Comparison of ENCODE assay signal across 18 cellular contexts in the genomic region with DNA sequence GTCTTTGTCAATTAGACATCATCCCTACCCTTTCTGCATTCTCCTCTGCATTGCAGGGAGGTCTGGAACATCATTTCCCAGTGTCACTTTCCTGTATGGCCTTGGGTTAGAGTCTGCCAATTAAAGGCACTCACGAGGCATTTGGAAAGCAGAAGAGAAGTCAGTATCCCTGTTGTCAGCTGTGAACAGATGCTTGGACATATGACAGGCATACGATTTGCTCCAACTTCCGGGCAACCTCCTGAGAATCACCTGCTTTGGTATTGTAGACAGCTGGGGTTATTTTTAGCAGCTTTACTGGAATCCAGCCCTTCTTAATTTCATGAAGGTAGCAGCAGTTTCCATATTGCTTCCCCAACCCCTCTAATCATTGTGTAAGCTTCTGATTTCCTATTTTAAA.
"Had no signal": no experiment of that assay in that cellular context is flagged by ENCODE, and none has a peak within 500 bp of the region (broad histone marks: within the 10 kb centered on the region; RNA-seq: fewer than 3 reads in every experiment).

No MANE protein-coding gene starts in this region.

- H3K4me1 Mint-ChIP-seq: activated B cell treated with CpG ODN at 0.5 μM for 24 hours; mesothelial cell of epicardium; stimulated activated effector memory CD8-positive, alpha-beta T cell treated with anti-CD3 and anti-CD28 coated beads, Interleukin-12 subunit alpha, Interleukin-12 subunit beta, amount 100 ng/mL, for 72 hours had no signal

- H3K36me3 Mint-ChIP-seq: activated CD4-positive, alpha-beta memory T cell treated with anti-CD3 and anti-CD28 coated beads for 36 hours; activated naive CD8-positive, alpha-beta T cell; mesothelial cell of epicardium; stimulated activated effector memory CD8-positive, alpha-beta T cell treated with anti-CD3 and anti-CD28 coated beads, Interleukin-12 subunit alpha, Interleukin-12 subunit beta, amount 100 ng/mL, for 72 hours; type B pancreatic cell had no signal

- H3K27me3 Mint-ChIP-seq: type B pancreatic cell had no signal

- H3K4me3 Mint-ChIP-seq: activated B cell treated with CpG ODN at 0.5 μM for 24 hours; activated CD4-positive, alpha-beta memory T cell treated with anti-CD3 and anti-CD28 coated beads for 36 hours; activated naive CD8-positive, alpha-beta T cell; effector memory CD8-positive, alpha-beta T cell; mesothelial cell of epicardium; nephron progenitor cell; stimulated activated effector memory CD8-positive, alpha-beta T cell treated with anti-CD3 and anti-CD28 coated beads, Interleukin-12 subunit alpha, Interleukin-12 subunit beta, amount 100 ng/mL, for 72 hours; type B pancreatic cell had no signal

- H3K4me1 ChIP-seq: esophagus squamous epithelium, right lobe of liver had no signal

- H3K27me3 ChIP-seq: esophagus squamous epithelium, hepatocyte, right lobe of liver, stomach had no signal

- H3K4me2 ChIP-seq: hepatocyte had no signal

- H3K9me3 ChIP-seq: esophagus squamous epithelium, right lobe of liver, stomach had no signal

- H3K79me2 ChIP-seq: hepatocyte had no signal

- ATAC-seq: effector memory CD8-positive, alpha-beta T cell; left colon; stimulated activated effector memory CD8-positive, alpha-beta T cell treated with anti-CD3 and anti-CD28 coated beads, Interleukin-12 subunit alpha, Interleukin-12 subunit beta, amount 100 ng/mL, for 72 hours had no signal

- H3K27ac ChIP-seq: esophagus squamous epithelium, hepatocyte, right lobe of liver, stomach had no signal

- H2AFZ ChIP-seq: hepatocyte had no signal

- H3K36me3 ChIP-seq: esophagus squamous epithelium, right lobe of liver, stomach had no signal

- H3K27ac Mint-ChIP-seq: activated B cell treated with CpG ODN at 0.5 μM for 24 hours; activated CD4-positive, alpha-beta memory T cell treated with anti-CD3 and anti-CD28 coated beads for 36 hours; activated naive CD8-positive, alpha-beta T cell; effector memory CD8-positive, alpha-beta T cell; mesothelial cell of epicardium; nephron progenitor cell; stimulated activated effector memory CD8-positive, alpha-beta T cell treated with anti-CD3 and anti-CD28 coated beads, Interleukin-12 subunit alpha, Interleukin-12 subunit beta, amount 100 ng/mL, for 72 hours; type B pancreatic cell had no signal

- H3K4me3 ChIP-seq: esophagus squamous epithelium, hepatocyte, right lobe of liver, stomach had no signal

- DNase-seq: activated B cell treated with CpG ODN at 0.5 μM for 24 hours; activated CD4-positive, alpha-beta memory T cell treated with anti-CD3 and anti-CD28 coated beads for 36 hours; activated CD4-positive, alpha-beta T cell treated with anti-CD3 and anti-CD28 coated beads for 4 hours; activated T-cell treated with anti-CD3 and anti-CD28 coated beads for 4 hours; effector memory CD8-positive, alpha-beta T cell; esophagus squamous epithelium; left colon; nephron progenitor cell; occipital lobe; right lobe of liver; stimulated activated CD4-positive, alpha-beta T cell treated with anti-CD3 and anti-CD28 coated beads, Interleukin-4, amount 100 ng/mL, for 24 hours; stomach; T-helper 9 cell had no signal

- H3K9me3 Mint-ChIP-seq: activated B cell treated with CpG ODN at 0.5 μM for 24 hours; activated CD4-positive, alpha-beta memory T cell treated with anti-CD3 and anti-CD28 coated beads for 36 hours; effector memory CD8-positive, alpha-beta T cell; stimulated activated effector memory CD8-positive, alpha-beta T cell treated with anti-CD3 and anti-CD28 coated beads, Interleukin-12 subunit alpha, Interleukin-12 subunit beta, amount 100 ng/mL, for 72 hours; type B pancreatic cell had no signal
